ENCODE assay signal across 13 cellular contexts in the genomic region with DNA sequence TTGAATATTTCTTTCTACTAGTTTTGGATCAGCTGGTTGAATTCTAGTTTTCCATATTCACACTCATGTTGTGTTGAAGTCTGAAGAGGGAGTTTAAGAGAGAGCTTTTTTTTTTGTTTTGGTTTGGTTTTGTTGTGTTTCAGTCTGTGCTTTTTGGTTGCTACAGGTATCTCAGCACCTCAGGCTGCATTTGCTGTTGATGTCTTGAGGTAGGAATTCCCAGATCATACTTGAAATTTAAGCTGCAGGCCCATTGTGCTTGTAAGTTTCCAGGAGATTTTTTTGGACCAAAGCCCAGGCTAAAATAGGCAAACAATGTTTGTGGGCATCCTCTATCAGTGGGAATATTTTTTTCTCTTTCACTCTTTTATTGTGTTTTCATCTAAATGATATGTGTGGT.
"Had no signal": no experiment of that assay in that cellular context is flagged by ENCODE, and none has a peak within 500 bp of the region (broad histone marks: within the 10 kb centered on the region; RNA-seq: fewer than 3 reads in every experiment).

No MANE protein-coding gene starts in this region.

- H3K27me3 ChIP-seq: dorsolateral prefrontal cortex, heart right ventricle, pancreas, uterus had no signal

- H3K4me3 ChIP-seq: dorsolateral prefrontal cortex, heart right ventricle, pancreas, thoracic aorta, uterus had no signal

- H3K27ac ChIP-seq: dorsolateral prefrontal cortex, heart right ventricle, pancreas, thoracic aorta, uterus had no signal

- H3K4me1 ChIP-seq: heart right ventricle, pancreas, uterus had no signal

- H3K9me3 ChIP-seq: pancreas, thoracic aorta, uterus had no signal

- H3K36me3 ChIP-seq: heart right ventricle, pancreas, thoracic aorta, uterus had no signal

- DNase-seq: activated naive CD4-positive, alpha-beta T cell treated with anti-CD3 and anti-CD28 coated beads, Interleukin-2, amount 50 U/mL, for 16 hours; amniotic stem cell; dorsolateral prefrontal cortex; foreskin melanocyte; heart right ventricle; pancreas; retina; stimulated activated CD4-positive, alpha-beta T cell treated with anti-CD3 and anti-CD28 coated beads, Interleukin-4, amount 100 ng/mL, for 1 hour; stimulated activated naive CD8-positive, alpha-beta T cell treated with anti-CD3 and anti-CD28 coated beads, Interleukin-15, amount 100 ng/mL, for 72 hours; uterus had no signal

- ATAC-seq: activated CD4-positive, CD25-positive, alpha-beta regulatory T cell treated with anti-CD3 and anti-CD28 coated beads, Interleukin-2, amount 50 U/mL, for 24 hours; esophagus mucosa; heart right ventricle; pancreas; stimulated activated naive CD8-positive, alpha-beta T cell treated with anti-CD3 and anti-CD28 coated beads, Interleukin-15, amount 100 ng/mL, for 72 hours had no signal
